Comparison of ENCODE assay signal across 1 cellular context in the genomic region with DNA sequence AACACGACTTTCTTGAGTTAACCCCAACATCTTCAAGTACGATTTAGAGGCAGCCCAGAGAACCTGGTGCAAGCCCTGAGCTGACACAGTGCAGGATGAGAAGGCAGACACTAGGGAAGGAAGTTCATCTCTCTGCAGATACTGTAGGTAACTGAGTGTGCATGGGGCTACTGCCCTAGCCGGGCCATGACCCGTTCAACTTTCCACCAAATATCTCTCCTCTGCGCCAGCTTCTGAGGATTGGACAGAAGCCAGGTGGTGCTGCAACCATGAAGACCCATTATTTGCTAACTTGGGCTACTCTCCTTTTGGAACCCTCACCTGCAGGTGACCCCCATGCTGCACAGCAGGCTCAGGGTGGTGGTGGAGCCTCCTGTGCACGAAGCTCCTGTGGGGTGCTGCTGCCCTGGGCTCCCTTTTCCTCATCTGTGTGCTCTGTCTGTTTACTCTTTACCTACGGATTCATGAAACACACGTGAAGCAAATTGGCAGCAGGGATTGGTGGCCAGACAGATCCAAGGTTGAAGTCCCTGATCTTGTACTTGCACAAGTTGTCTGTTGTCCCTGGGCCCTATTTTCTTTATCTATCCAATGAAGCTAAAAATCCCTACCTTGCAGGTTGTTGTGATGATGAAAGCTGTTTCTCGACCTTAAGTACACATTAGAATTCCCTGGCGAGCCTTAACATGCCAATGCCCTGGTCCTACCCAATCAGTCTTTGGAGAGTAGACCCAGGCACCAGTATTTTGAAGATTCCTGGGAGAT.
TF ChIP-seq lines count a peak whose summit lies in the region.

No MANE protein-coding gene starts in this region.

TF ChIP-seq in HepG2, 621 proteins besides CTCF, POLR2A, EP300 and RAD21 (continued from another document):
- TF ChIP-seq, protein P1, sequence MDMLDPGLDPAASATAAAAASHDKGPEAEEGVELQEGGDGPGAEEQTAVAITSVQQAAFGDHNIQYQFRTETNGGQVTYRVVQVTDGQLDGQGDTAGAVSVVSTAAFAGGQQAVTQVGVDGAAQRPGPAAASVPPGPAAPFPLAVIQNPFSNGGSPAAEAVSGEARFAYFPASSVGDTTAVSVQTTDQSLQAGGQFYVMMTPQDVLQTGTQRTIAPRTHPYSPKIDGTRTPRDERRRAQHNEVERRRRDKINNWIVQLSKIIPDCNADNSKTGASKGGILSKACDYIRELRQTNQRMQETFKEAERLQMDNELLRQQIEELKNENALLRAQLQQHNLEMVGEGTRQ (IDR thresholded peaks at IDR 0.05; ENCODE audit: low read depth, low read length): peak; percentile 59; the same call in 1 of the 2 replicates
- TF ChIP-seq, protein P1 (CRISPR knock-in tag; IDR thresholded peaks at IDR 0.05; ENCODE audit: borderline replicate concordance): no peak
- TF ChIP-seq SALL1 (CRISPR knock-in tag; IDR thresholded peaks at IDR 0.05) (peak; percentile 23; the same call in 1 of the 2 replicates), ZNF883 (CRISPR knock-in tag; IDR thresholded peaks at IDR 0.05; ENCODE audit: not compliant biosample characterization) (no peak), ZNF761 (CRISPR knock-in tag; conservative IDR thresholded peaks at IDR 0.05) (no peak), ZNF607 (CRISPR knock-in tag; IDR thresholded peaks at IDR 0.05; ENCODE audit: borderline replicate concordance) (no peak)
- TF ChIP-seq, protein P2, sequence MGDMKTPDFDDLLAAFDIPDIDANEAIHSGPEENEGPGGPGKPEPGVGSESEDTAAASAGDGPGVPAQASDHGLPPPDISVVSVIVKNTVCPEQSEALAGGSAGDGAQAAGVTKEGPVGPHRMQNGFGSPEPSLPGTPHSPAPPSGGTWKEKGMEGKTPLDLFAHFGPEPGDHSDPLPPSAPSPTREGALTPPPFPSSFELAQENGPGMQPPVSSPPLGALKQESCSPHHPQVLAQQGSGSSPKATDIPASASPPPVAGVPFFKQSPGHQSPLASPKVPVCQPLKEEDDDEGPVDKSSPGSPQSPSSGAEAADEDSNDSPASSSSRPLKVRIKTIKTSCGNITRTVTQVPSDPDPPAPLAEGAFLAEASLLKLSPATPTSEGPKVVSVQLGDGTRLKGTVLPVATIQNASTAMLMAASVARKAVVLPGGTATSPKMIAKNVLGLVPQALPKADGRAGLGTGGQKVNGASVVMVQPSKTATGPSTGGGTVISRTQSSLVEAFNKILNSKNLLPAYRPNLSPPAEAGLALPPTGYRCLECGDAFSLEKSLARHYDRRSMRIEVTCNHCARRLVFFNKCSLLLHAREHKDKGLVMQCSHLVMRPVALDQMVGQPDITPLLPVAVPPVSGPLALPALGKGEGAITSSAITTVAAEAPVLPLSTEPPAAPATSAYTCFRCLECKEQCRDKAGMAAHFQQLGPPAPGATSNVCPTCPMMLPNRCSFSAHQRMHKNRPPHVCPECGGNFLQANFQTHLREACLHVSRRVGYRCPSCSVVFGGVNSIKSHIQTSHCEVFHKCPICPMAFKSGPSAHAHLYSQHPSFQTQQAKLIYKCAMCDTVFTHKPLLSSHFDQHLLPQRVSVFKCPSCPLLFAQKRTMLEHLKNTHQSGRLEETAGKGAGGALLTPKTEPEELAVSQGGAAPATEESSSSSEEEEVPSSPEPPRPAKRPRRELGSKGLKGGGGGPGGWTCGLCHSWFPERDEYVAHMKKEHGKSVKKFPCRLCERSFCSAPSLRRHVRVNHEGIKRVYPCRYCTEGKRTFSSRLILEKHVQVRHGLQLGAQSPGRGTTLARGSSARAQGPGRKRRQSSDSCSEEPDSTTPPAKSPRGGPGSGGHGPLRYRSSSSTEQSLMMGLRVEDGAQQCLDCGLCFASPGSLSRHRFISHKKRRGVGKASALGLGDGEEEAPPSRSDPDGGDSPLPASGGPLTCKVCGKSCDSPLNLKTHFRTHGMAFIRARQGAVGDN (CRISPR knock-in tag; IDR thresholded peaks at IDR 0.05): peak; percentile 26; the same call in 1 of the 2 replicates
- TF ChIP-seq, protein P3, sequence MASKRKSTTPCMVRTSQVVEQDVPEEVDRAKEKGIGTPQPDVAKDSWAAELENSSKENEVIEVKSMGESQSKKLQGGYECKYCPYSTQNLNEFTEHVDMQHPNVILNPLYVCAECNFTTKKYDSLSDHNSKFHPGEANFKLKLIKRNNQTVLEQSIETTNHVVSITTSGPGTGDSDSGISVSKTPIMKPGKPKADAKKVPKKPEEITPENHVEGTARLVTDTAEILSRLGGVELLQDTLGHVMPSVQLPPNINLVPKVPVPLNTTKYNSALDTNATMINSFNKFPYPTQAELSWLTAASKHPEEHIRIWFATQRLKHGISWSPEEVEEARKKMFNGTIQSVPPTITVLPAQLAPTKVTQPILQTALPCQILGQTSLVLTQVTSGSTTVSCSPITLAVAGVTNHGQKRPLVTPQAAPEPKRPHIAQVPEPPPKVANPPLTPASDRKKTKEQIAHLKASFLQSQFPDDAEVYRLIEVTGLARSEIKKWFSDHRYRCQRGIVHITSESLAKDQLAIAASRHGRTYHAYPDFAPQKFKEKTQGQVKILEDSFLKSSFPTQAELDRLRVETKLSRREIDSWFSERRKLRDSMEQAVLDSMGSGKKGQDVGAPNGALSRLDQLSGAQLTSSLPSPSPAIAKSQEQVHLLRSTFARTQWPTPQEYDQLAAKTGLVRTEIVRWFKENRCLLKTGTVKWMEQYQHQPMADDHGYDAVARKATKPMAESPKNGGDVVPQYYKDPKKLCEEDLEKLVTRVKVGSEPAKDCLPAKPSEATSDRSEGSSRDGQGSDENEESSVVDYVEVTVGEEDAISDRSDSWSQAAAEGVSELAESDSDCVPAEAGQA (IDR thresholded peaks at IDR 0.05; ENCODE audit: low read depth): no peak
- TF ChIP-seq, protein P3 (CRISPR knock-in tag; IDR thresholded peaks at IDR 0.05; ENCODE audit: borderline replicate concordance): no peak
